Comparison of ENCODE assay signal across 10 cellular contexts in genomic region chr1:169604781-169605560, GRCh38. TPM values are rescaled to one million over a fixed set of nuclear protein-coding genes. Genes with fewer than 3 reads are reported as not detected.
DNase-seq lines count a peak whose midpoint lies in the region; ATAC-seq and TF ChIP-seq lines count a peak whose summit lies in the region.
"Had no signal": no experiment of that assay in that cellular context is flagged by ENCODE, and none has a peak within 500 bp of the region (broad histone marks: within the 10 kb centered on the region; RNA-seq: fewer than 3 reads in every experiment).

No MANE protein-coding gene starts in this region.

- H3K4me3 ChIP-seq in heart right ventricle = no peak overlapping the region
- no peak overlapping the region for H3K4me3 ChIP-seq in esophagus squamous epithelium
- no peak overlapping the region for H3K4me3 ChIP-seq in A673 (ENCODE audit: low read depth, low read length, poor library complexity, severe bottlenecking)
- H3K4me3 ChIP-seq: skin epidermis had no signal

- ATAC-seq in HG03159 (IDR thresholded peaks at IDR 0.05; ENCODE audit: unreplicated experiment) = peak; percentile 56
- ATAC-seq in heart right ventricle = peak in 5 of 8 donors; percentile 28 to 78 (median 58)

- DNase-seq in CD1c-positive myeloid dendritic cell (ENCODE audit: extremely low spot score) = peak; percentile 93
- DNase-seq in activated CD4-positive, CD25-positive, alpha-beta regulatory T cell treated with anti-CD3 and anti-CD28 coated beads, Interleukin-2, amount 50 U/mL, for 72 hours = peak; percentile 37
- no peak for DNase-seq in heart right ventricle
- no peak for DNase-seq in NCI-H345 (lab: John Stamatoyannopoulos, UW)
- DNase-seq in esophagus squamous epithelium (lab: John Stamatoyannopoulos, UW) = no peak
- no peak for DNase-seq in GM13977 (ENCODE audit: low spot score)
- no peak for DNase-seq in A673 (ENCODE audit: low spot score)
- DNase-seq: Caco-2 had no signal

- H3K27ac ChIP-seq in heart right ventricle (peak overlapping the region in 1 of 10 donors; percentile 58), esophagus squamous epithelium (no peak overlapping the region), A673 (ENCODE audit: low read depth, low read length, poor library complexity, severe bottlenecking) (no peak overlapping the region)
- H3K27ac ChIP-seq: skin epidermis had no signal

- WGBS in heart right ventricle, 2 donors = 58 to 64% methylated on average over 5 of the region's 5 CpGs
- WGBS in esophagus squamous epithelium, 2 donors = 47% methylated on average over 5 of the region's 5 CpGs

- H3K9me3 ChIP-seq in heart right ventricle = no peaks in the 10 kb centered on the region
- no peaks in the 10 kb centered on the region for H3K9me3 ChIP-seq in esophagus squamous epithelium
- no peaks in the 10 kb centered on the region for H3K9me3 ChIP-seq in A673 (ENCODE audit: low read depth, low read length, poor library complexity, severe bottlenecking)
- H3K9me3 ChIP-seq: Caco-2 had no signal

- POLR2A ChIA-PET in A673 (lab: Charles Lee; ENCODE audit: low non-redundant PET) = no interaction called here

- intact Hi-C loops in heart right ventricle (cut with DNase I) (loop anchor here in 9 of 10 donors (5.0 to 10.0 kb wide), 5 partner anchors 107 to 207 kb away; partner anchors contain the start of gene SELL (in 3 of the 9)), esophagus squamous epithelium (cut with DNase I) (no loop called here), A673 (cut with micrococcal nuclease; ENCODE audit: unreplicated experiment) (no loop called here)

- H3K4me1 ChIP-seq in heart right ventricle (peaks cover 0 to 50% (median 5%) of the 10 kb centered on the region in 9 donors), esophagus squamous epithelium (no peaks in the 10 kb centered on the region), A673 (ENCODE audit: insufficient read depth, low read length, poor library complexity, severe bottlenecking) (no peaks in the 10 kb centered on the region)
- H3K4me1 ChIP-seq: Caco-2 had no signal

- in situ Hi-C loops in GM13977 (cut with MboI; ENCODE audit: low pct_unique_long_range_greater_than_20kb, low sequenced_read_pairs, unreplicated experiment) = loop anchor here (5.0 kb wide), 1 partner anchor 102 kb away; no protein-coding TSS in a partner anchor

- no peak for TF ChIP-seq POLR2A in esophagus squamous epithelium (IDR thresholded peaks at IDR 0.05)

- CTCF ChIA-PET in A673 (lab: Charles Lee) = no interaction called here

- H3K36me3 ChIP-seq in heart right ventricle (no peaks in the 10 kb centered on the region), esophagus squamous epithelium (no peaks in the 10 kb centered on the region), A673 (ENCODE audit: insufficient read depth, low read length, poor library complexity, severe bottlenecking) (no peaks in the 10 kb centered on the region)

- peaks cover 0 to 10% (median 0%) of the 10 kb centered on the region in 7 donors for H3K27me3 ChIP-seq in heart right ventricle
- no peaks in the 10 kb centered on the region for H3K27me3 ChIP-seq in esophagus squamous epithelium
- H3K27me3 ChIP-seq in A673 (replicated peaks; ENCODE audit: insufficient read depth, low read depth, low read length, poor library complexity) = peaks cover 2% of the 10 kb centered on the region

- TF ChIP-seq CTCF in heart right ventricle (IDR thresholded peaks at IDR 0.05) = no peak
- TF ChIP-seq CTCF in esophagus squamous epithelium (IDR thresholded peaks at IDR 0.05) = no peak
- TF ChIP-seq CTCF in GM13977 (IDR thresholded peaks at IDR 0.05; ENCODE audit: extremely low read depth, insufficient read depth, missing control alignments) = no peak
- no peak for TF ChIP-seq CTCF in A673 (conservative IDR thresholded peaks at IDR 0.05; ENCODE audit: low read depth, low read length)

- BruUV-seq in A673 (replicated peaks; lab: Mats Ljungman, UMichigan) = no TSS peak

RNA-seq across cellular contexts. Expression of gene F5, which starts 18.7 kb away (rescaled TPM):
- total RNA-seq in heart right ventricle (10 to 100 TPM in 4 of 10 donors, 1 to 10 TPM in 5, under 1 TPM in 1; 0.94 to 31.4 (median 6.9) TPM), esophagus squamous epithelium (under 1 TPM in 2 of 4 donors, not detected in 2; 0.13 to 0.41 TPM), A673 (2021) (not detected in 2 replicates)
- polyA plus RNA-seq in heart right ventricle = 10 to 100 TPM in 1 of 2 donors, 1 to 10 TPM in 1; 4.6 to 40.3 TPM

RNA-seq across cellular contexts. Expression of gene SELP, which starts 25.0 kb away (rescaled TPM):
- total RNA-seq in heart right ventricle = 10 to 100 TPM in 1 of 10 donors, 1 to 10 TPM in 9; 3.3 to 13.4 (median 6.6) TPM
- polyA plus RNA-seq in heart right ventricle = 1 to 10 TPM; 4.2 to 5.4 TPM
- total RNA-seq in esophagus squamous epithelium = 10 to 100 TPM in 1 of 4 donors, 1 to 10 TPM in 2, under 1 TPM in 1; 0.19 to 15.1 (median 3.1) TPM
- not detected in 2 replicates for total RNA-seq in A673 (2021)
- total RNA-seq: Caco-2 had no signal

Comparison
In these comparisons a context has a peak if more than half of its experiments do, and no peak if none do; other contexts are left out.
1. DNase-seq: peak in CD1c-positive myeloid dendritic cell (single experiment) and activated CD4-positive, CD25-positive, alpha-beta regulatory T cell treated with anti-CD3 and anti-CD28 coated beads, Interleukin-2, amount 50 U/mL, for 72 hours (single experiment); none in heart right ventricle (0 of 2), NCI-H345 (single experiment), esophagus squamous epithelium (single experiment), GM13977 (single experiment) and A673 (single experiment).
2. intact Hi-C loops: an anchor here in heart right ventricle (5.0 to 10.0 kb wide); none called in esophagus squamous epithelium and A673.